ENCODE assay signal across 8 cellular contexts in the genomic region with DNA sequence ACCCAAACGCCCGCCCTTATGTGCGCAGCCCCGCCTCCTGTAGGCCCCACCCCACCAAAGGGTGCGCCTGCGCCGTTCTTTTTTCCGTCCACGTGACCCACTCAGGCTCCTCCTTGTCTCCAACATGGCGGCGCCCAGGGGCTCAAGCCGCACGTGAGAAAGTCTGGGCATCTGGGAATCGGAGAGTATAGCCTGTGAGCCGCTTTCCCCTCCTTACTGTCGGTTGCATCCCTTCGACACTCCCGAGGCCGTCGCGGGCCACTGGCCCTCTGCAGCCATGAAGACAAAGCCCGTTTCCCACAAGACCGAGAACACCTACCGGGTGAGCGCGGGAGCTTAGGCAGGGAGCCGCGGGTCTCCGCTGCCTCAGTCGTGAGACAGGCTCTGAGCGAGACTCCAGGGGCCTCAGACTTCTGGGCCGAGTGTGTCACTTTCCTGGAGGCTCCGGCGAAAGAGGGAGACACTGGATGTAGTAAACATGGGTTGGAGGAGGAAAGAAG. TPM values are rescaled to one million over a fixed set of nuclear protein-coding genes. Genes with fewer than 3 reads are reported as not detected.
DNase-seq lines count a peak whose midpoint lies in the region; ATAC-seq lines count a peak whose summit lies in the region.

UTP20 (plus strand) TSS at position 100 of the 500 bp plus-strand sequence; CDS start at position 278, 178 bp downstream.

- intact Hi-C loops in activated CD4-positive, alpha-beta T cell treated with anti-CD3 and anti-CD28 coated beads, Interleukin-2, amount 10 ng/mL, durations not matched to agents 24 days and 14 days (cut with micrococcal nuclease) = loop anchor here (5.0 kb wide), 1 partner anchor 127 kb away; the partner anchor contains the start of gene ARL1

- H3K27ac ChIP-seq in BLaER1 treated with 17β-estradiol and CSF1 and Interleukin-3, amounts not matched to agents 10 nM and 100 nM = peak within 1 kb of the TSS; percentile 18 to 93 (median 84); a peak in 21 of 22 replicates

- peak within 1 kb of the TSS; percentile 73 to 96 (median 87) for H3K4me2 ChIP-seq in BLaER1 treated with 17β-estradiol and CSF1 and Interleukin-3, amounts not matched to agents 10 nM and 100 nM

- H3K9me3 ChIP-seq in BLaER1 treated with 17β-estradiol and CSF1 and Interleukin-3, amounts not matched to agents 10 nM and 100 nM (replicated peaks in 1 of 11) = no peaks in the 10 kb centered on the region

- H3K4me1 ChIP-seq in BLaER1 treated with 17β-estradiol and CSF1 and Interleukin-3, amounts not matched to agents 10 nM and 100 nM = peaks cover 8 to 17% (median 11%) of the 10 kb centered on the region in 10 experiments; a peak in 18 of 20 replicates

- peak; percentile 97 for DNase-seq in NCI-H69 (lab: John Stamatoyannopoulos, UW)
- DNase-seq in activated CD4-positive, alpha-beta T cell treated with anti-CD3 and anti-CD28 coated beads, Interleukin-2, amount 10 ng/mL, durations not matched to agents 24 days and 14 days = peak; percentile 98
- peak; percentile 86 for DNase-seq in dedifferentiated amniotic fluid mesenchymal stem cell (ENCODE audit: extremely low spot score)
- DNase-seq in left lobe of liver (ENCODE audit: low spot score) = peak; percentile 93
- DNase-seq in stimulated activated CD4-positive, alpha-beta T cell treated with anti-CD3 and anti-CD28 coated beads, Interleukin-2, amount 100 ng/mL, for 24 hours = peak; percentile 94

- H3K4me1 Mint-ChIP-seq in activated CD4-positive, alpha-beta T cell treated with anti-CD3 and anti-CD28 coated beads, Interleukin-2, amount 10 ng/mL, durations not matched to agents 24 days and 14 days = peaks cover 9% of the 10 kb centered on the region

- H3K27me3 Mint-ChIP-seq in activated CD4-positive, alpha-beta T cell treated with anti-CD3 and anti-CD28 coated beads, Interleukin-2, amount 10 ng/mL, durations not matched to agents 24 days and 14 days = peaks cover 23% of the 10 kb centered on the region

- peak within 1 kb of the TSS; percentile 86 for H3K27ac Mint-ChIP-seq in activated CD4-positive, alpha-beta T cell treated with anti-CD3 and anti-CD28 coated beads, Interleukin-2, amount 10 ng/mL, durations not matched to agents 24 days and 14 days

- peak within 1 kb of the TSS; percentile 76 to 95 (median 86) for H3K9ac ChIP-seq in BLaER1 treated with 17β-estradiol and CSF1 and Interleukin-3, amounts not matched to agents 10 nM and 100 nM

- peak within 1 kb of the TSS; percentile 94 for H3K4me3 Mint-ChIP-seq in activated CD4-positive, alpha-beta T cell treated with anti-CD3 and anti-CD28 coated beads, Interleukin-2, amount 10 ng/mL, durations not matched to agents 24 days and 14 days

- peaks cover 0 to 39% (median 37%) of the 10 kb centered on the region in 11 experiments; a peak in 18 of 22 replicates for H3K36me3 ChIP-seq in BLaER1 treated with 17β-estradiol and CSF1 and Interleukin-3, amounts not matched to agents 10 nM and 100 nM

- H4K20me1 ChIP-seq in BLaER1 treated with 17β-estradiol and CSF1 and Interleukin-3, amounts not matched to agents 10 nM and 100 nM = peaks cover 0 to 35% (median 9%) of the 10 kb centered on the region in 11 experiments; a peak in 6 of 22 replicates

- no peaks in the 10 kb centered on the region for H3K9me3 Mint-ChIP-seq in activated CD4-positive, alpha-beta T cell treated with anti-CD3 and anti-CD28 coated beads, Interleukin-2, amount 10 ng/mL, durations not matched to agents 24 days and 14 days

- peaks cover 16% of the 10 kb centered on the region for H3K36me3 Mint-ChIP-seq in activated CD4-positive, alpha-beta T cell treated with anti-CD3 and anti-CD28 coated beads, Interleukin-2, amount 10 ng/mL, durations not matched to agents 24 days and 14 days (ENCODE audit: low read depth)

- ATAC-seq in GM19328 (IDR thresholded peaks at IDR 0.05; ENCODE audit: unreplicated experiment) (peak; percentile 99), HG03469 (IDR thresholded peaks at IDR 0.05; ENCODE audit: unreplicated experiment) (peak; percentile 97), left lobe of liver (peak; percentile 100)

- H3K27me3 ChIP-seq in BLaER1 treated with 17β-estradiol and CSF1 and Interleukin-3, amounts not matched to agents 10 nM and 100 nM = no peaks in the 10 kb centered on the region

- peak within 1 kb of the TSS; percentile 91 to 100 (median 96) for H3K4me3 ChIP-seq in BLaER1 treated with 17β-estradiol and CSF1 and Interleukin-3, amounts not matched to agents 10 nM and 100 nM

RNA-seq across cellular contexts. Expression of gene UTP20, which starts in this region (rescaled TPM):
- 46.4 and 47.4 TPM in 2 replicates for total RNA-seq in activated CD4-positive, alpha-beta T cell treated with anti-CD3 and anti-CD28 coated beads, Interleukin-2, amount 10 ng/mL, durations not matched to agents 24 days and 14 days
- 3.8 TPM for total RNA-seq in left lobe of liver

Comparison
In these comparisons a context has a peak if more than half of its experiments do, and no peak if none do; other contexts are left out.
1. Peak in every context shown above with its lines: DNase-seq, ATAC-seq, H3K4me3 ChIP-seq and H3K27ac ChIP-seq.